19 cellular contexts compared by ENCODE assay signal in the genomic region with DNA sequence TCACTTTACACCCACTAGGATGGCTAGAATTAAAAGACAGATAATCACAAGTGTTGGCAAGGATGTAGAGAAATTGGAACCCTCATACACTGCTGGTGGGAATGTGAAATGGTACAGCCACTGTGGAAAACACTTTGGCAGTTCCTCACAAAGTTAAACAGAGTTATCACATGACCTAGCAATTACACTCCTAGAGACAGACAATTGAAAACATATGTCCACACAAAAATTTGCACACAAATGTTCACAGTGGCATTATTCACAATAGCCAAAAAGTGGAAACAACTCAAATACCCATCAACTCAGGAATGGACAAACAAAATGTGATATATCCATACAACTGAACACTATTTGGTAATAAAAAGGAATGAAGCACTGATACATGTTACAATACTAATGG. TPM values are rescaled to one million over a fixed set of nuclear protein-coding genes. Genes with fewer than 3 reads are reported as not detected.
DNase-seq lines count a peak whose midpoint lies in the region; ATAC-seq, FAIRE-seq and TF ChIP-seq lines count a peak whose summit lies in the region.
"Had no signal": no experiment of that assay in that cellular context is flagged by ENCODE, and none has a peak within 500 bp of the region (broad histone marks: within the 10 kb centered on the region; RNA-seq: fewer than 3 reads in every experiment).

No MANE protein-coding gene starts in this region.

- no peak for ATAC-seq in HepG2
- ATAC-seq in right lobe of liver, result no peak
- ATAC-seq in HG02571 (IDR thresholded peaks at IDR 0.05; ENCODE audit: unreplicated experiment), result no peak
- ATAC-seq: GM12878, Panc1, Right ventricle myocardium inferior had no signal

- H3K27ac ChIP-seq in HepG2 (ENCODE audit: extremely low read length, insufficient read depth, low read length), result no peak overlapping the region
- no peak overlapping the region for H3K27ac ChIP-seq in right lobe of liver
- H3K27ac ChIP-seq in SJSA1, result peak overlapping the region; percentile 32; the same call in 1 of the 2 replicates
- no peak overlapping the region for H3K27ac ChIP-seq in ovary
- H3K27ac ChIP-seq: HL-60 had no signal

- H3K9me3 ChIP-seq in HepG2 (ENCODE audit: low read length), result no peaks in the 10 kb centered on the region
- no peaks in the 10 kb centered on the region for H3K9me3 ChIP-seq in right lobe of liver
- no peaks in the 10 kb centered on the region for H3K9me3 ChIP-seq in SJSA1 (replicated peaks)
- H3K9me3 ChIP-seq in ovary, result no peaks in the 10 kb centered on the region
- H3K9me3 ChIP-seq: BE2C, Caco-2 had no signal

- TF ChIP-seq EP300 in HepG2 (IDR thresholded peaks at IDR 0.05; ENCODE audit: low read depth in 2 of 2, low read length in 2 of 2) (no peak), HepG2 (CRISPR knock-in tag; IDR thresholded peaks at IDR 0.05; ENCODE audit: borderline replicate concordance) (no peak), ovary (IDR thresholded peaks at IDR 0.05) (no peak)

- H3K27me3 ChIP-seq in HepG2 (ENCODE audit: control insufficient read depth in 1 of 2, insufficient read depth in 2 of 2, low read length in 2 of 2) (no peaks in the 10 kb centered on the region; a peak in 1 of 5 replicates), right lobe of liver (no peaks in the 10 kb centered on the region), SJSA1 (replicated peaks) (no peaks in the 10 kb centered on the region), ovary (no peaks in the 10 kb centered on the region)
- H3K27me3 ChIP-seq: BE2C had no signal

- peaks cover 3% of the 10 kb centered on the region for H3K79me2 ChIP-seq in HepG2 (ENCODE audit: insufficient read depth, low read length)

- BruUV-seq in HepG2 (replicated peaks; lab: Mats Ljungman, UMichigan), result no TSS peak

- H3K9ac ChIP-seq in HepG2 (ENCODE audit: insufficient read depth, low read depth, low read length), result no peak overlapping the region

- no peak for FAIRE-seq in HepG2 (lab: Jason Lieb, UNC)
- FAIRE-seq: GM12878 had no signal

- H3K4me1 ChIP-seq in HepG2 (ENCODE audit: insufficient read depth, low read length) (0 out of 2 replicates have a peak, but pooled peaks cover 11% of the 10 kb centered on the region), right lobe of liver (no peaks in the 10 kb centered on the region), SJSA1 (replicated peaks) (peaks cover 13% of the 10 kb centered on the region), ovary (ENCODE audit: insufficient read depth) (no peaks in the 10 kb centered on the region)
- H3K4me1 ChIP-seq: BE2C, Caco-2 had no signal

- in situ Hi-C loops in HepG2 (cut with HindIII; ENCODE audit: extremely low pct_ligation_motif_present, low pct_unique_long_range_greater_than_20kb), result no loop called here

- H3K4me3 ChIP-seq in HepG2 (replicated peaks in 1 of 3; ENCODE audit: insufficient read depth in 1 of 3, low read depth in 2 of 3, low read length in 3 of 3) (no peak overlapping the region), right lobe of liver (no peak overlapping the region), SJSA1 (no peak overlapping the region), ovary (no peak overlapping the region)
- H3K4me3 ChIP-seq: GM12878 had no signal

- DNase-seq in HepG2 (ENCODE audit: low spot score), result no peak
- no peak for DNase-seq in right lobe of liver
- no peak for DNase-seq in SJSA1 (ENCODE audit: low read depth in 1 of 2, low spot score in 2 of 2)
- peak; percentile 81 for DNase-seq in fibroblast of peridontal ligament (ENCODE audit: extremely low read depth)
- no peak for DNase-seq in ovary
- no peak for DNase-seq in HuH-7 (ENCODE audit: low spot score)
- no peak for DNase-seq in NCI-H1048 (lab: John Stamatoyannopoulos, UW)
- DNase-seq: 8988T; BE2C; Caco-2; CD4-positive, alpha-beta T cell; DMS153; EL; NCI-H1694 treated with DMSO at 0.1 percent for 48 hours had no signal

- CTCF ChIA-PET in HepG2 (lab: Yijun Ruan, JAX; ENCODE audit: low intra/inter-chr PET ratio, low total read pairs), result no interaction called here

- POLR2A ChIA-PET in HepG2 (lab: Yijun Ruan, JAX), result no interaction called here

- TF ChIP-seq RAD21 in HepG2 (CRISPR knock-in tag; IDR thresholded peaks at IDR 0.05), result no peak

- intact Hi-C loops in HepG2 (cut with micrococcal nuclease; ENCODE audit: unreplicated experiment), result no loop called here
- intact Hi-C loops in right lobe of liver (cut with DNase I), result no loop called here
- intact Hi-C loops in ovary (cut with DNase I), result no loop called here

- TF ChIP-seq CTCF in HepG2 (CRISPR knock-in tag; IDR thresholded peaks at IDR 0.05), result no peak
- no peak for TF ChIP-seq CTCF in right lobe of liver (IDR thresholded peaks at IDR 0.05)
- no peak for TF ChIP-seq CTCF in ovary (IDR thresholded peaks at IDR 0.05)

- no peaks in the 10 kb centered on the region for H4K20me1 ChIP-seq in HepG2 (ENCODE audit: insufficient read depth, low read length)

- no peaks in the 10 kb centered on the region for H3K36me3 ChIP-seq in HepG2 (replicated peaks in 1 of 2; ENCODE audit: control insufficient read depth in 1 of 2, insufficient read depth in 2 of 2, low read length in 2 of 2)
- no peaks in the 10 kb centered on the region for H3K36me3 ChIP-seq in right lobe of liver
- no peaks in the 10 kb centered on the region for H3K36me3 ChIP-seq in SJSA1
- no peaks in the 10 kb centered on the region for H3K36me3 ChIP-seq in ovary
- H3K36me3 ChIP-seq: BE2C had no signal

- H2AFZ ChIP-seq in HepG2 (ENCODE audit: low read length), result no peak overlapping the region

- TF ChIP-seq POLR2A in HepG2 (IDR thresholded peaks at IDR 0.05; ENCODE audit: insufficient read depth in 1 of 2, low read depth in 2 of 2, low read length in 2 of 2), result no peak
- no peak for TF ChIP-seq POLR2A in right lobe of liver (IDR thresholded peaks at IDR 0.05)
- no peak for TF ChIP-seq POLR2A in ovary (IDR thresholded peaks at IDR 0.05)

- no peak overlapping the region for H3K4me2 ChIP-seq in HepG2 (ENCODE audit: low read depth, low read length)

TF ChIP-seq in HepG2, 621 proteins besides CTCF, POLR2A, EP300 and RAD21:
- peak; percentile 81 for TF ChIP-seq ZNF7 (CRISPR knock-in tag; IDR thresholded peaks at IDR 0.05)
- no peak for TF ChIP-seq NR2F1 (CRISPR knock-in tag; IDR thresholded peaks at IDR 0.05)
- TF ChIP-seq XBP1 (CRISPR knock-in tag; IDR thresholded peaks at IDR 0.05), result no peak
- TF ChIP-seq, protein P1, sequence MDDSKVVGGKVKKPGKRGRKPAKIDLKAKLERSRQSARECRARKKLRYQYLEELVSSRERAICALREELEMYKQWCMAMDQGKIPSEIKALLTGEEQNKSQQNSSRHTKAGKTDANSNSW (CRISPR knock-in tag; IDR thresholded peaks at IDR 0.05; ENCODE audit: borderline replicate concordance), result no peak
- TF ChIP-seq ZNF839 (CRISPR knock-in tag; IDR thresholded peaks at IDR 0.05; ENCODE audit: borderline replicate concordance), result no peak
- TF ChIP-seq SRSF4 (IDR thresholded peaks at IDR 0.05; ENCODE audit: low read depth, low read length, poor library complexity, severe bottlenecking), result no peak

RNA-seq across cellular contexts. Expression of gene ZNF280C, which starts 5.7 kb away (rescaled TPM):
- total RNA-seq in HepG2 (2016; rRNA removed; fragmentation: Illumina TruSeq; extraction: Trizol) (3.3 and 5.4 TPM in 2 replicates), right lobe of liver (1 to 10 TPM in 5 of 6 experiments, under 1 TPM in 1; 0.88 to 2.0 (median 1.3) TPM), ovary (1 to 10 TPM; 2.3 to 8.0 (median 4.9) TPM)
- total RNA-seq in HepG2 (2016; cell fraction: cytosol; rRNA removed; fragmentation: Illumina TruSeq; extraction: Trizol; ENCODE audit: low read depth), result 0.40 and 0.62 TPM in 2 replicates
- 3.0 and 5.0 TPM in 2 replicates for total RNA-seq in HepG2 (2016; cell fraction: insoluble cytoplasmic fraction; rRNA removed; fragmentation: Illumina TruSeq; extraction: Trizol)
- total RNA-seq in HepG2 (2016; cell fraction: membrane; rRNA removed; fragmentation: Illumina TruSeq; extraction: Trizol), result 2.7 and 2.8 TPM in 2 replicates
- 3.1 and 5.0 TPM in 2 replicates for total RNA-seq in HepG2 (2016; cell fraction: nucleus; rRNA removed; fragmentation: Illumina TruSeq; extraction: Trizol)
- polyA plus RNA-seq in HepG2 (2011; rRNA removed) (2.7 and 3.0 TPM in 2 replicates), ovary (1 to 10 TPM; 2.0 to 2.9 TPM)
- polyA plus RNA-seq in HepG2 (2011; cell fraction: cytosol; rRNA removed), result 1.1 and 1.8 TPM in 2 replicates
- 1.4 and 2.0 TPM in 2 replicates for polyA plus RNA-seq in HepG2 (2011; cell fraction: nucleus; rRNA removed)
- polyA plus RNA-seq in HepG2 (2012), result 0.96 and 1.4 TPM in 2 replicates
- 0.08 TPM in 2 replicates for polyA plus RNA-seq in HepG2 (2016; cell fraction: cytosol; fragmentation: Illumina TruSeq; extraction: Trizol; ENCODE audit: low read depth)
- 3.0 and 3.2 TPM in 2 replicates for polyA plus RNA-seq in HepG2 (2016; cell fraction: insoluble cytoplasmic fraction; fragmentation: Illumina TruSeq; extraction: Trizol; ENCODE audit: low read depth)
- polyA plus RNA-seq in HepG2 (2016; cell fraction: membrane; fragmentation: Illumina TruSeq; extraction: Trizol; ENCODE audit: low read depth), result 0.23 and 0.34 TPM in 2 replicates
- polyA plus RNA-seq in HepG2 (2016; cell fraction: nucleus; fragmentation: Illumina TruSeq; extraction: Trizol; ENCODE audit: insufficient read depth, low read depth), result 4.2 and 4.8 TPM in 2 replicates
- 2.0 and 3.9 TPM in 2 replicates for polyA minus RNA-seq in HepG2 (2011; rRNA and poly(A)+ RNA removed; ENCODE audit: low replicate concordance)
- polyA minus RNA-seq in HepG2 (2011; cell fraction: cytosol; rRNA and poly(A)+ RNA removed), result 2.5 and 3.0 TPM in 2 replicates
- 4.1 and 7.0 TPM in 2 replicates for polyA minus RNA-seq in HepG2 (2011; cell fraction: nucleus; rRNA and poly(A)+ RNA removed)
- total RNA-seq in SJSA1 (2014; rRNA removed; shearing (Covaris generic)), result 5.0 and 8.3 TPM in 2 replicates
